Comparison of ENCODE assay signal across 8 cellular contexts in the genomic region with DNA sequence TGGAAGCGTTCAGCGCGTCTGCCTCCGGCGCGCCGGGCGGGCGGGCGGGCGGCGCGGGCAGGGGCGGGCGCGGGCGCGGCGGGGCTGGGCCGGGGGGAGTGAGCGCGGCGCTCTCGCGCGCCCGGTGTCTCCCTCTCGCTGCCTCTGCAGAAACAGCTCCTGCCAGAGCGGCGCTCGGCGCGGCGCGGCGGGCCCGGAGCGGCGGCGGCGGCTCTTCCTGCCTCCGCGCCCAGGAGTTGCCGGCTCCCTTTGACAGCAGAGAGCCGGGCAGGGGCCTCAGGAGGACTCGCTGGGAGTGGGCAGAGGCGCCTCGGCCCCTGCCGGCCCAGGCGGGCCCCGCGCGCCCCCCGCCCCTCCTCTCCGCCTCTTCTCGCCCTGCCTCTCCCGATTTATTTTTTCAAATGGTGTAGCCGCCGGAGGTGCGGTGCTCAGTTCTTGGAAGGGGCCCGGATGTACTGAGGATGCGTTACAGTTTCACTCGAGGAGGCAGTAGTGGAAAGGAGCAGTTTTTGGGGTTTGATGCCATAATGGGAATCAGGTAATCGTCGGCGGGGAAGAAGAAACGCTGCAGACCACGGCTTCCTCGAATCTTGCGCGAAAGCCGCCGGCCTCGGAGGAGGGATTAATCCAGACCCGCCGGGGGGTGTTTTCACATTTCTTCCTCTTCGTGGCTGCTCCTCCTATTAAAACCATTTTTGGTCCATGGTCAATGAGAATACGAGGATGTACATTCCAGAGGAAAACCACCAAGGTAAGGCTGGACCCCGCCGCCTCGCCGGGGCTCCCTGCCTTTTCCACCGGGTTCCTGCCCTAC. TPM values are rescaled to one million over a fixed set of nuclear protein-coding genes. Genes with fewer than 3 reads are reported as not detected.
DNase-seq lines count a peak whose midpoint lies in the region; ATAC-seq, FAIRE-seq and TF ChIP-seq lines count a peak whose summit lies in the region.

TSS of gene CACNA1C (plus strand) at position 127 of the 814 bp plus-strand sequence. CDS start at position 703, 576 bp downstream.

- H2AK9ac ChIP-seq in IMR-90 (replicated peaks; ENCODE audit: low read depth, low read length, poor library complexity), result peak within 1 kb of the TSS; percentile 31

- H3K79me2 ChIP-seq in smooth muscle cell (ENCODE audit: low read depth), result no peaks in the 10 kb centered on the region

- peak; percentile 48 for TF ChIP-seq CTCF in IMR-90 (conservative IDR thresholded peaks at IDR 0.05; ENCODE audit: low read depth, low read length)
- peak; percentile 28 for TF ChIP-seq CTCF in kidney (IDR thresholded peaks at IDR 0.05; ENCODE audit: borderline replicate concordance, extremely low read depth, insufficient read depth)
- no peak for TF ChIP-seq CTCF in smooth muscle cell (IDR thresholded peaks at IDR 0.05; ENCODE audit: borderline replicate concordance, insufficient read depth, poor library complexity, severe bottlenecking)

- peaks cover 3% of the 10 kb centered on the region for H3F3A ChIP-seq in smooth muscle cell (ENCODE audit: low read depth)

- peak; percentile 35; the same call in 1 of the 2 replicates for TF ChIP-seq RAD21 in IMR-90 (IDR thresholded peaks at IDR 0.05; ENCODE audit: low read length)

- CTCF ChIA-PET in IMR-90 (lab: Yijun Ruan, JAX), result interaction anchor here (1.1 kb wide), 1 partner anchor 530 kb away, joined by 3 read pairs; no protein-coding TSS in a partner anchor
- CTCF ChIA-PET in T-cell (lab: Charles Lee), result no interaction called here

- POLR2A ChIA-PET in IMR-90 (lab: Charles Lee; ENCODE audit: unreplicated experiment) (no interaction called here), T-cell (lab: Charles Lee) (interaction anchor here in 1 of 2 donors (0.6 kb wide), 1 partner anchor 755 kb away, joined by 5 read pairs; no protein-coding TSS in a partner anchor)

- peak within 1 kb of the TSS; percentile 58 for H3K4ac ChIP-seq in IMR-90 (ENCODE audit: low read depth, low read length)

- no peak within 1 kb of the TSS; the same call in 1 of the 2 replicates for H4K5ac ChIP-seq in IMR-90 (ENCODE audit: low read depth, low read length)

- H3K4me2 ChIP-seq in BLaER1 treated with 17β-estradiol and CSF1 and Interleukin-3, amounts not matched to agents 10 nM and 100 nM, result peak within 1 kb of the TSS; percentile 88 to 100 (median 99)
- peak within 1 kb of the TSS; percentile 95 for H3K4me2 ChIP-seq in IMR-90 (ENCODE audit: low read depth, low read length)
- peak within 1 kb of the TSS; percentile 98 for H3K4me2 ChIP-seq in smooth muscle cell

- H3K23ac ChIP-seq in IMR-90 (ENCODE audit: low read depth, low read length), result peak within 1 kb of the TSS; percentile 84

- DNase-seq in IMR-90 (peak; percentile 66), T-cell (peak in 28 of 34 experiments; percentile 4 to 51 (median 30)), cerebellar cortex (ENCODE audit: low spot score) (peak; percentile 51), kidney (peak; percentile 87), smooth muscle cell (lab: John Stamatoyannopoulos, UW; ENCODE audit: unreplicated experiment) (peak; percentile 44)

- no peaks in the 10 kb centered on the region for H3K36me3 ChIP-seq in BLaER1 treated with 17β-estradiol and CSF1 and Interleukin-3, amounts not matched to agents 10 nM and 100 nM
- H3K36me3 ChIP-seq in IMR-90 (ENCODE audit: control insufficient read depth, insufficient read depth, low read length) (no peaks in the 10 kb centered on the region), kidney (ENCODE audit: control insufficient read depth in 1 of 2, insufficient read depth in 2 of 2, low read length in 2 of 2) (no peaks in the 10 kb centered on the region), smooth muscle cell (ENCODE audit: low read depth) (no peaks in the 10 kb centered on the region)

- H4K8ac ChIP-seq in IMR-90 (ENCODE audit: low read depth in 2 of 2, low read length in 2 of 2), result peak within 1 kb of the TSS in 1 of 2 experiments; percentile 68; a peak in 1 of 4 replicates

- ATAC-seq in IMR-90 (ENCODE audit: low read depth), result peak; percentile 81
- peak; percentile 82 to 95 (median 83) for ATAC-seq in T-cell (replicated peaks in 1 of 4)
- ATAC-seq in HG03565 (IDR thresholded peaks at IDR 0.05; ENCODE audit: unreplicated experiment), result no peak
- no peak for ATAC-seq in HG03175 (IDR thresholded peaks at IDR 0.05; ENCODE audit: unreplicated experiment)

- H3K27ac Mint-ChIP-seq in T-cell, result peak within 1 kb of the TSS in 1 of 2 donors; percentile 37

- H3K14ac ChIP-seq in IMR-90 (replicated peaks; ENCODE audit: low read depth, low read length), result peak within 1 kb of the TSS; percentile 73

- H3K9ac ChIP-seq in BLaER1 treated with 17β-estradiol and CSF1 and Interleukin-3, amounts not matched to agents 10 nM and 100 nM, result peak within 1 kb of the TSS; percentile 21 to 75 (median 60); a peak in 17 of 22 replicates
- H3K9ac ChIP-seq in IMR-90 (ENCODE audit: low read depth, low read length) (peak within 1 kb of the TSS; percentile 84), kidney (ENCODE audit: low read length in 2 of 2) (peak within 1 kb of the TSS in 1 of 2 donors; percentile 46), smooth muscle cell (ENCODE audit: low read depth) (no peak within 1 kb of the TSS)

- H2BK120ac ChIP-seq in IMR-90 (ENCODE audit: low read depth, low read length), result peak within 1 kb of the TSS; percentile 68; the same call in 1 of the 2 replicates

- H3K4me1 Mint-ChIP-seq in T-cell, result peaks cover 17 to 28% (median 22%) of the 10 kb centered on the region in 3 donors

- in situ Hi-C loops in IMR-90 (cut with MboI; ENCODE audit: low sequenced_read_pairs), result loop anchor here (10.0 kb wide), 1 partner anchor 532 kb away; no protein-coding TSS in a partner anchor

- H3K9me3 Mint-ChIP-seq in T-cell, result no peaks in the 10 kb centered on the region

- H3K79me1 ChIP-seq in IMR-90 (ENCODE audit: low read depth in 1 of 2, low read length in 2 of 2), result peaks cover 3 to 36% of the 10 kb centered on the region in 2 experiments; a peak in 3 of 4 replicates

- H3K9me1 ChIP-seq in IMR-90 (ENCODE audit: insufficient read depth, low read length), result no peaks in the 10 kb centered on the region

- peaks cover 73 to 93% (median 89%) of the 10 kb centered on the region in 11 experiments for H3K27me3 ChIP-seq in BLaER1 treated with 17β-estradiol and CSF1 and Interleukin-3, amounts not matched to agents 10 nM and 100 nM
- peaks cover 4% of the 10 kb centered on the region; the same call in 1 of the 2 replicates for H3K27me3 ChIP-seq in IMR-90 (ENCODE audit: control insufficient read depth, insufficient read depth, low read length)
- H3K27me3 ChIP-seq in smooth muscle cell (ENCODE audit: low read depth), result peaks cover 5% of the 10 kb centered on the region

- peak within 1 kb of the TSS; percentile 44 for H4K91ac ChIP-seq in IMR-90 (ENCODE audit: insufficient read depth, low read depth, low read length)

- intact Hi-C loops in IMR-90 (cut with micrococcal nuclease), result loop anchor here (5.0 kb wide), 2 partner anchors 129 to 256 kb away; no protein-coding TSS in a partner anchor
- intact Hi-C loops in kidney (cut with DNase I), result loop anchor here (10.0 kb wide), 1 partner anchor 532 kb away; no protein-coding TSS in a partner anchor

- TSS peak; percentile 74 for BruUV-seq in IMR-90 (replicated peaks; lab: Mats Ljungman, UMichigan)

- no peak within 1 kb of the TSS for H2BK15ac ChIP-seq in IMR-90 (ENCODE audit: low read depth, low read length)

- H4K20me1 ChIP-seq in BLaER1 treated with 17β-estradiol and CSF1 and Interleukin-3, amounts not matched to agents 10 nM and 100 nM, result peaks cover 0 to 35% (median 10%) of the 10 kb centered on the region in 11 experiments; a peak in 13 of 22 replicates
- H4K20me1 ChIP-seq in IMR-90 (ENCODE audit: insufficient read depth, low read length) (peaks cover 14% of the 10 kb centered on the region; the same call in 1 of the 2 replicates), smooth muscle cell (ENCODE audit: low read depth) (peaks cover 9% of the 10 kb centered on the region)

- TF ChIP-seq POLR2A in IMR-90 (IDR thresholded peaks at IDR 0.05; ENCODE audit: low read depth, low read length), result no peak; the same call in 1 of the 2 replicates

- peaks cover 65 to 72% of the 10 kb centered on the region in 2 donors for H3K27me3 Mint-ChIP-seq in T-cell

- peak within 1 kb of the TSS; percentile 59 to 76 (median 68) for H3K4me3 ChIP-seq in BLaER1 treated with 17β-estradiol and CSF1 and Interleukin-3, amounts not matched to agents 10 nM and 100 nM
- H3K4me3 ChIP-seq in IMR-90 (ENCODE audit: insufficient read depth, low read depth, low read length) (peak within 1 kb of the TSS; percentile 95), kidney (ENCODE audit: low read length in 2 of 2) (peak within 1 kb of the TSS; percentile 43 to 60), smooth muscle cell (peak within 1 kb of the TSS; percentile 78)

- H3K27ac ChIP-seq in BLaER1 treated with 17β-estradiol and CSF1 and Interleukin-3, amounts not matched to agents 10 nM and 100 nM, result no peak within 1 kb of the TSS
- H3K27ac ChIP-seq in IMR-90 (ENCODE audit: insufficient read depth, low read length) (peak within 1 kb of the TSS; percentile 53), kidney (ENCODE audit: low read depth in 2 of 2, low read length in 2 of 2) (peak within 1 kb of the TSS; percentile 44 to 68), smooth muscle cell (ENCODE audit: low read depth) (no peak within 1 kb of the TSS)

- H2BK5ac ChIP-seq in IMR-90 (ENCODE audit: low read depth, low read length, poor library complexity, severe bottlenecking), result no peak within 1 kb of the TSS

- peak within 1 kb of the TSS; percentile 82 for H3K18ac ChIP-seq in IMR-90 (ENCODE audit: low read depth, low read length)

- peaks cover 8 to 19% (median 13%) of the 10 kb centered on the region in 10 experiments; a peak in 18 of 20 replicates for H3K4me1 ChIP-seq in BLaER1 treated with 17β-estradiol and CSF1 and Interleukin-3, amounts not matched to agents 10 nM and 100 nM
- H3K4me1 ChIP-seq in IMR-90 (ENCODE audit: control insufficient read depth, insufficient read depth, low read length) (peaks cover 11% of the 10 kb centered on the region), kidney (ENCODE audit: control insufficient read depth in 1 of 2, insufficient read depth in 1 of 2, low read depth in 1 of 2, low read length in 2 of 2) (peaks cover 0 to 8% of the 10 kb centered on the region in 2 donors), smooth muscle cell (ENCODE audit: low read depth) (no peaks in the 10 kb centered on the region)

- peak within 1 kb of the TSS; percentile 81 for H2AFZ ChIP-seq in IMR-90 (replicated peaks; ENCODE audit: low read length, poor library complexity)
- peak within 1 kb of the TSS; percentile 86 for H2AFZ ChIP-seq in smooth muscle cell (ENCODE audit: low read depth)

- no peak for FAIRE-seq in kidney (lab: Jason Lieb, UNC)

- WGBS in IMR-90 (ENCODE audit: extremely low coverage in 2 of 2, insufficient read length in 1 of 2), 2 experiments, result 0% methylated on average over 41 of the region's 83 CpGs; no CpG with 5 or more reads in 1 of the 2 experiments
- under 1% methylated on average over 60 of the region's 83 CpGs for WGBS in smooth muscle cell (ENCODE audit: low lambda C conversion rate)

- 0 out of 2 replicates have a peak within 1 kb of the TSS, but pooled peaks have one; percentile 24 for H3K56ac ChIP-seq in IMR-90 (ENCODE audit: extremely low read depth, insufficient read depth, low read length)

- no peak within 1 kb of the TSS for H2BK20ac ChIP-seq in IMR-90 (ENCODE audit: low read depth, low read length)

- dilution Hi-C loops in IMR-90 (cut with HindIII; ENCODE audit: low sequenced_read_pairs, unreplicated experiment), result no loop called here

- H2AK5ac ChIP-seq in IMR-90 (ENCODE audit: low read depth, low read length), result no peak within 1 kb of the TSS

- H3K9me3 ChIP-seq in BLaER1 treated with 17β-estradiol and CSF1 and Interleukin-3, amounts not matched to agents 10 nM and 100 nM (replicated peaks in 1 of 11), result no peaks in the 10 kb centered on the region
- H3K9me3 ChIP-seq in IMR-90 (ENCODE audit: control insufficient read depth, insufficient read depth, low read length) (no peaks in the 10 kb centered on the region), kidney (ENCODE audit: control insufficient read depth in 1 of 2, low read length in 2 of 2) (no peaks in the 10 kb centered on the region), smooth muscle cell (replicated peaks; ENCODE audit: low read depth) (no peaks in the 10 kb centered on the region)

- H3K36me3 Mint-ChIP-seq in T-cell, result no peaks in the 10 kb centered on the region

- H3K4me3 Mint-ChIP-seq in T-cell, result peak within 1 kb of the TSS; percentile 74 to 81 (median 75)

RNA-seq across cellular contexts. Expression of gene CACNA1C, which starts in this region (rescaled TPM):
- total RNA-seq in IMR-90 (2012; rRNA removed) (1.6 and 1.9 TPM in 2 replicates), T-cell (under 1 TPM; 0.10 to 0.26 (median 0.16) TPM), kidney (17.4 TPM), smooth muscle cell (3.8 and 4.5 TPM in 2 replicates)
- polyA plus RNA-seq in IMR-90 (2012; rRNA removed) (2.6 and 2.7 TPM in 2 replicates), kidney (ENCODE audit: insufficient read depth, low read depth, low replicate concordance) (1.6 TPM), smooth muscle cell (1.6 and 2.2 TPM in 2 replicates)
- 1.1 and 2.8 TPM in 2 replicates for polyA plus RNA-seq in IMR-90 (2012; cell fraction: cytosol; rRNA removed)
- polyA plus RNA-seq in IMR-90 (2012; cell fraction: nucleus; rRNA removed; ENCODE audit: low replicate concordance), result 12.4 and 16.6 TPM in 2 replicates

Comparison
In these comparisons a context has a peak if more than half of its experiments do, and no peak if none do; other contexts are left out.
1. Peak in DNase-seq and ATAC-seq in T-cell; RNA of the gene not detected or under 1 TPM.
2. H3K27ac ChIP-seq: peak in IMR-90 (single experiment) and kidney (2 of 2); none in BLaER1 treated with 17β-estradiol and CSF1 and Interleukin-3, amounts not matched to agents 10 nM and 100 nM (0 of 11) and smooth muscle cell (single experiment).
3. DNase-seq: peak in every context shown above with its lines; median percentile 87 in kidney; 66 in IMR-90; 51 in cerebellar cortex; 44 in smooth muscle cell; 30 in T-cell.
4. Peak in every context shown above with its lines, with median percentiles within 50 percentile points of each other: H3K4me2 ChIP-seq and H3K4me3 ChIP-seq.